In genomic region chr18:30889582-30890301, GRCh38 we compare ENCODE assay signal across 9 cellular contexts.
DNase-seq lines count a peak whose midpoint lies in the region; ATAC-seq, FAIRE-seq and TF ChIP-seq lines count a peak whose summit lies in the region.
"Had no signal": no experiment of that assay in that cellular context is flagged by ENCODE, and none has a peak within 500 bp of the region (broad histone marks: within the 10 kb centered on the region; RNA-seq: fewer than 3 reads in every experiment).

No MANE protein-coding gene starts in this region.

- no peaks in the 10 kb centered on the region for H3K27me3 Mint-ChIP-seq in endodermal cell (ENCODE audit: insufficient read depth)

- TF ChIP-seq CTCF in GM13976 (IDR thresholded peaks at IDR 0.05; ENCODE audit: borderline replicate concordance, control extremely low read depth, extremely low read depth, insufficient read depth, missing control alignments) (peak; percentile 15), endodermal cell (conservative IDR thresholded peaks at IDR 0.05) (peak; percentile 85)

- H3K27ac Mint-ChIP-seq in endodermal cell = no peak overlapping the region

- no peak overlapping the region for H3K9ac ChIP-seq in endodermal cell (ENCODE audit: extremely low read depth, low read length, poor library complexity, severe bottlenecking)

- H3K36me3 Mint-ChIP-seq in endodermal cell (ENCODE audit: low read depth) = no peaks in the 10 kb centered on the region

- H3K36me3 ChIP-seq in endodermal cell (ENCODE audit: control insufficient read depth, insufficient read depth, low read length) = no peaks in the 10 kb centered on the region

- H3K9me3 Mint-ChIP-seq in endodermal cell = peaks cover 1% of the 10 kb centered on the region

- no peak for TF ChIP-seq POLR2A in H54 (IDR thresholded peaks at IDR 0.05; ENCODE audit: low read depth, low read length)

- no peak for ATAC-seq in HG03095 (IDR thresholded peaks at IDR 0.05; ENCODE audit: unreplicated experiment)

- no peak overlapping the region for H3K27ac ChIP-seq in endodermal cell (ENCODE audit: low read depth, low read length)

- in situ Hi-C loops in GM13976 (cut with MboI; ENCODE audit: low sequenced_read_pairs, unreplicated experiment) = no loop called here

- 47% methylated on average over 5 of the region's 5 CpGs for whole genome bisulfite sequencing in endodermal cell (ENCODE audit: insufficient coverage in 1 of 2, insufficient read length in 1 of 2), 2 experiments

- H3K4me1 Mint-ChIP-seq in endodermal cell = peaks cover 9% of the 10 kb centered on the region

- no peak overlapping the region for H3K4me3 ChIP-seq in endodermal cell (ENCODE audit: low read length)

- H3K4me1 ChIP-seq in endodermal cell (ENCODE audit: control insufficient read depth, insufficient read depth, low read length) = peaks cover 3% of the 10 kb centered on the region

- H3K4me3 Mint-ChIP-seq in endodermal cell = no peak overlapping the region

- DNase-seq in GM13976 (ENCODE audit: low spot score) = peak; percentile 10
- DNase-seq in NCI-H510A treated with DMSO at 0.1 percent for 48 hours (lab: John Stamatoyannopoulos, UW) = peak; percentile 95
- DNase-seq in endodermal cell = peak; percentile 63
- peak; percentile 28 for DNase-seq in non-pigmented ciliary epithelial cell (ENCODE audit: low read depth)
- no peak for DNase-seq in CD1c-positive myeloid dendritic cell (ENCODE audit: extremely low spot score)
- no peak for DNase-seq in NCI-H2227 treated with DMSO at 0.1 percent for 48 hours (lab: John Stamatoyannopoulos, UW)
- DNase-seq in H54 (ENCODE audit: insufficient read length, low spot score) = no peak
- DNase-seq: stimulated activated CD4-positive, alpha-beta T cell treated with anti-CD3 and anti-CD28 coated beads, Interleukin-1b, Interleukin-23, amount 100 ng/mL, for 48 hours had no signal

- H3K9me3 ChIP-seq in endodermal cell (ENCODE audit: control insufficient read depth, low read length) = no peaks in the 10 kb centered on the region

- no peak for FAIRE-seq in H54 (lab: Jason Lieb, UNC)

- no peaks in the 10 kb centered on the region for H3K27me3 ChIP-seq in endodermal cell (ENCODE audit: control insufficient read depth, insufficient read depth, low read length, poor library complexity, severe bottlenecking)

Comparison
In these comparisons a context has a peak if more than half of its experiments do, and no peak if none do; other contexts are left out.
1. DNase-seq: peak in GM13976 (single experiment), NCI-H510A treated with DMSO at 0.1 percent for 48 hours (single experiment), endodermal cell (single experiment) and non-pigmented ciliary epithelial cell (single experiment); none in CD1c-positive myeloid dendritic cell (single experiment), NCI-H2227 treated with DMSO at 0.1 percent for 48 hours (single experiment) and H54 (single experiment).